Comparison of ENCODE assay signal across 8 cellular contexts in genomic region chr7:44622342-44623151, GRCh38. TPM values are rescaled to one million over a fixed set of nuclear protein-coding genes. Genes with fewer than 3 reads are reported as not detected.
A peak's percentile ranks its signal among the peaks of the same experiment; 100 is the strongest.
DNase-seq lines count a peak whose midpoint lies in the region; ATAC-seq, FAIRE-seq and TF ChIP-seq lines count a peak whose summit lies in the region.

No MANE protein-coding gene starts in this region.

- peaks cover 2% of the 10 kb centered on the region for H3K9me3 Mint-ChIP-seq in stimulated activated effector memory CD8-positive, alpha-beta T cell treated with anti-CD3 and anti-CD28 coated beads, Interleukin-12 subunit alpha, Interleukin-12 subunit beta, amount 100 ng/mL, for 72 hours
- no peaks in the 10 kb centered on the region for H3K9me3 Mint-ChIP-seq in endothelial cell (ENCODE audit: unreplicated experiment)

- H3K27ac Mint-ChIP-seq in stimulated activated effector memory CD8-positive, alpha-beta T cell treated with anti-CD3 and anti-CD28 coated beads, Interleukin-12 subunit alpha, Interleukin-12 subunit beta, amount 100 ng/mL, for 72 hours = peak overlapping the region; percentile 85
- no peak overlapping the region for H3K27ac Mint-ChIP-seq in endothelial cell (ENCODE audit: unreplicated experiment)

- intact Hi-C loops in Right ventricle myocardium superior (cut with DNase I) = no loop called here

- ATAC-seq in Right ventricle myocardium superior (ENCODE audit: poor library complexity) = peak; percentile 38
- peak; percentile 92 for ATAC-seq in stimulated activated effector memory CD8-positive, alpha-beta T cell treated with anti-CD3 and anti-CD28 coated beads, Interleukin-12 subunit alpha, Interleukin-12 subunit beta, amount 100 ng/mL, for 72 hours

- peaks cover 39% of the 10 kb centered on the region for H3K36me3 Mint-ChIP-seq in stimulated activated effector memory CD8-positive, alpha-beta T cell treated with anti-CD3 and anti-CD28 coated beads, Interleukin-12 subunit alpha, Interleukin-12 subunit beta, amount 100 ng/mL, for 72 hours
- peaks cover 3% of the 10 kb centered on the region for H3K36me3 Mint-ChIP-seq in endothelial cell (ENCODE audit: low read depth, unreplicated experiment)

- TF ChIP-seq POLR2A in GM12891 (IDR thresholded peaks at IDR 0.05; ENCODE audit: low read depth, low read length) = no peak; the same call in 1 of the 2 replicates

- peaks cover 84% of the 10 kb centered on the region for H3K4me1 Mint-ChIP-seq in stimulated activated effector memory CD8-positive, alpha-beta T cell treated with anti-CD3 and anti-CD28 coated beads, Interleukin-12 subunit alpha, Interleukin-12 subunit beta, amount 100 ng/mL, for 72 hours
- H3K4me1 Mint-ChIP-seq in endothelial cell (ENCODE audit: unreplicated experiment) = peaks cover 2% of the 10 kb centered on the region

- DNase-seq in GM12891 (ENCODE audit: insufficient read length, low spot score) (no peak), HCEC 1CT (peak; percentile 48), RPMI8226 (peak; percentile 61), Right ventricle myocardium superior (no peak), NCI-H1694 treated with DMSO at 0.1 percent for 48 hours (lab: John Stamatoyannopoulos, UW) (no peak), endothelial cell (ENCODE audit: low spot score) (no peak), NCI-H748 treated with DMSO at 0.1 percent for 48 hours (lab: John Stamatoyannopoulos, UW) (no peak)
- DNase-seq in stimulated activated effector memory CD8-positive, alpha-beta T cell treated with anti-CD3 and anti-CD28 coated beads, Interleukin-12 subunit alpha, Interleukin-12 subunit beta, amount 100 ng/mL, for 72 hours (ENCODE audit: low spot score in 2 of 2) = no peak

- H3K4me3 Mint-ChIP-seq in stimulated activated effector memory CD8-positive, alpha-beta T cell treated with anti-CD3 and anti-CD28 coated beads, Interleukin-12 subunit alpha, Interleukin-12 subunit beta, amount 100 ng/mL, for 72 hours = peak overlapping the region; percentile 63
- no peak overlapping the region for H3K4me3 Mint-ChIP-seq in endothelial cell (ENCODE audit: unreplicated experiment)

- FAIRE-seq in GM12891 (lab: Jason Lieb, UNC) = peak; percentile 75

- TF ChIP-seq CTCF in endothelial cell (IDR thresholded peaks at IDR 0.05; ENCODE audit: unreplicated experiment) = no peak

- H3K27me3 Mint-ChIP-seq in endothelial cell (ENCODE audit: unreplicated experiment) = peaks cover 3% of the 10 kb centered on the region

TF ChIP-seq in GM12891, 5 proteins besides CTCF, POLR2A, EP300 and RAD21:
- TF ChIP-seq POU2F2 (IDR thresholded peaks at IDR 0.05; ENCODE audit: low read depth, low read length) (no peak), TAF1 (IDR thresholded peaks at IDR 0.05; ENCODE audit: low read depth, low read length) (no peak), POLR2AphosphoS5 (IDR thresholded peaks at IDR 0.05; ENCODE audit: low read depth, low read length) (0 out of 2 replicates have a peak, but pooled peaks have one; percentile 27), PAX5 (IDR thresholded peaks at IDR 0.05; ENCODE audit: insufficient read depth, low read length, severe bottlenecking) (no peak), SPI1 (IDR thresholded peaks at IDR 0.05; ENCODE audit: low read depth, low read length) (no peak)

RNA-seq across cellular contexts. Expression of gene OGDH, which starts 16.1 kb away (rescaled TPM):
- 42.5 TPM for polyA plus RNA-seq in GM12891 (2012; ENCODE audit: low read depth, missing spikeins)
- total RNA-seq in Right ventricle myocardium superior (664 TPM), endothelial cell (ENCODE audit: unreplicated experiment) (67.1 TPM)

RNA-seq across cellular contexts. Expression of gene TMED4, which starts 40.5 kb away (rescaled TPM):
- 32.4 TPM for polyA plus RNA-seq in GM12891 (2012; ENCODE audit: low read depth, missing spikeins)
- total RNA-seq in Right ventricle myocardium superior (47.6 TPM), endothelial cell (ENCODE audit: unreplicated experiment) (79.4 TPM)

RNA-seq across cellular contexts. Expression of gene DDX56, which starts 48.8 kb away (rescaled TPM):
- 67.7 TPM for polyA plus RNA-seq in GM12891 (2012; ENCODE audit: low read depth, missing spikeins)
- total RNA-seq in Right ventricle myocardium superior = 25.4 TPM
- total RNA-seq in endothelial cell (ENCODE audit: unreplicated experiment) = 71.6 TPM

Comparison
In these comparisons a context has a peak if more than half of its experiments do, and no peak if none do; other contexts are left out.
1. DNase-seq: peak in HCEC 1CT (single experiment) and RPMI8226 (single experiment); none in GM12891 (single experiment), Right ventricle myocardium superior (single experiment), stimulated activated effector memory CD8-positive, alpha-beta T cell treated with anti-CD3 and anti-CD28 coated beads, Interleukin-12 subunit alpha, Interleukin-12 subunit beta, amount 100 ng/mL, for 72 hours (0 of 2), NCI-H1694 treated with DMSO at 0.1 percent for 48 hours (single experiment), endothelial cell (single experiment) and NCI-H748 treated with DMSO at 0.1 percent for 48 hours (single experiment).